10 cellular contexts compared by ENCODE assay signal in genomic region chr2:54575379-54575888, GRCh38.
DNase-seq lines count a peak whose midpoint lies in the region; ATAC-seq and TF ChIP-seq lines count a peak whose summit lies in the region.
"Had no signal": no experiment of that assay in that cellular context is flagged by ENCODE, and none has a peak within 500 bp of the region (broad histone marks: within the 10 kb centered on the region; RNA-seq: fewer than 3 reads in every experiment).

No MANE protein-coding gene starts in this region.

- no peak for TF ChIP-seq CTCF in activated CD8-positive, alpha-beta T cell treated with anti-CD3 and anti-CD28 coated beads for 36 hours (IDR thresholded peaks at IDR 0.05)
- TF ChIP-seq CTCF in fibroblast of pulmonary artery (IDR thresholded peaks at IDR 0.05; ENCODE audit: low read length, missing control alignments): no peak

- no peak overlapping the region for H3K4me3 ChIP-seq in fibroblast of pulmonary artery (replicated peaks; ENCODE audit: low read depth, low read length)

- H3K27ac Mint-ChIP-seq in activated CD8-positive, alpha-beta T cell treated with anti-CD3 and anti-CD28 coated beads for 36 hours: peak overlapping the region; percentile 96
- peak overlapping the region; percentile 99 for H3K27ac Mint-ChIP-seq in stimulated activated naive CD8-positive, alpha-beta T cell treated with anti-CD3 and anti-CD28 coated beads, Interleukin-15, amount 100 ng/mL, for 72 hours

- peaks cover 97% of the 10 kb centered on the region for H3K4me1 Mint-ChIP-seq in activated CD8-positive, alpha-beta T cell treated with anti-CD3 and anti-CD28 coated beads for 36 hours (ENCODE audit: low read depth)
- H3K4me1 Mint-ChIP-seq in stimulated activated naive CD8-positive, alpha-beta T cell treated with anti-CD3 and anti-CD28 coated beads, Interleukin-15, amount 100 ng/mL, for 72 hours: peaks cover 100% of the 10 kb centered on the region

- intact Hi-C loops in activated CD8-positive, alpha-beta T cell treated with anti-CD3 and anti-CD28 coated beads for 36 hours (cut with micrococcal nuclease): loop anchor here (10.0 kb wide), 1 partner anchor 649 kb away; no protein-coding TSS in a partner anchor

- CTCF ChIA-PET in activated CD8-positive, alpha-beta T cell treated with anti-CD3 and anti-CD28 coated beads for 36 hours (lab: Charles Lee): interaction anchor here (0.7 to 3.6 kb wide), 8 partner anchors 12 to 91 kb away, joined by 3 to 24 read pairs (median 4); no protein-coding TSS in a partner anchor

- peak overlapping the region; percentile 43 for H3K4me3 Mint-ChIP-seq in activated CD8-positive, alpha-beta T cell treated with anti-CD3 and anti-CD28 coated beads for 36 hours
- H3K4me3 Mint-ChIP-seq in stimulated activated naive CD8-positive, alpha-beta T cell treated with anti-CD3 and anti-CD28 coated beads, Interleukin-15, amount 100 ng/mL, for 72 hours: peak overlapping the region; percentile 76 to 84

- peaks cover 27% of the 10 kb centered on the region for H3K36me3 Mint-ChIP-seq in activated CD8-positive, alpha-beta T cell treated with anti-CD3 and anti-CD28 coated beads for 36 hours (ENCODE audit: low read depth)

- no peak for ATAC-seq in activated CD8-positive, alpha-beta T cell treated with anti-CD3 and anti-CD28 coated beads for 36 hours
- peak; percentile 2 for ATAC-seq in stimulated activated naive CD8-positive, alpha-beta T cell treated with anti-CD3 and anti-CD28 coated beads, Interleukin-15, amount 100 ng/mL, for 72 hours
- ATAC-seq in GM18867 (IDR thresholded peaks at IDR 0.05; ENCODE audit: unreplicated experiment): no peak
- ATAC-seq in GM18511 (IDR thresholded peaks at IDR 0.05; ENCODE audit: unreplicated experiment): no peak
- ATAC-seq in HG02642 (IDR thresholded peaks at IDR 0.05; ENCODE audit: poor library complexity, unreplicated experiment): no peak

- POLR2A ChIA-PET in activated CD8-positive, alpha-beta T cell treated with anti-CD3 and anti-CD28 coated beads for 36 hours (lab: Charles Lee): interaction anchor here (0.6 to 9.1 kb wide), 10 partner anchors 10 to 29 kb away, joined by 3 to 100 read pairs (median 4); no protein-coding TSS in a partner anchor

- H3K9me3 Mint-ChIP-seq in activated CD8-positive, alpha-beta T cell treated with anti-CD3 and anti-CD28 coated beads for 36 hours: peaks cover 5% of the 10 kb centered on the region
- H3K9me3 Mint-ChIP-seq in stimulated activated naive CD8-positive, alpha-beta T cell treated with anti-CD3 and anti-CD28 coated beads, Interleukin-15, amount 100 ng/mL, for 72 hours: peaks cover 0 to 10% of the 10 kb centered on the region in 2 donors

- no peaks in the 10 kb centered on the region for H3K27me3 Mint-ChIP-seq in activated CD8-positive, alpha-beta T cell treated with anti-CD3 and anti-CD28 coated beads for 36 hours
- no peaks in the 10 kb centered on the region for H3K27me3 Mint-ChIP-seq in stimulated activated naive CD8-positive, alpha-beta T cell treated with anti-CD3 and anti-CD28 coated beads, Interleukin-15, amount 100 ng/mL, for 72 hours

- DNase-seq in activated CD8-positive, alpha-beta memory T cell treated with anti-CD3 and anti-CD28 coated beads for 24 hours: peak; percentile 71
- no peak for DNase-seq in activated CD8-positive, alpha-beta memory T cell treated with anti-CD3 and anti-CD28 coated beads, Interleukin-2, amount 50 U/mL, for 4 hours
- DNase-seq in activated CD8-positive, alpha-beta T cell treated with anti-CD3 and anti-CD28 coated beads for 36 hours: peak; percentile 67
- DNase-seq in fibroblast of pulmonary artery (ENCODE audit: low read depth): peak; percentile 69
- peak; percentile 42 to 59 for DNase-seq in stimulated activated naive CD8-positive, alpha-beta T cell treated with anti-CD3 and anti-CD28 coated beads, Interleukin-15, amount 100 ng/mL, for 72 hours
- DNase-seq: activated CD4-positive, CD25-positive, alpha-beta regulatory T cell treated with anti-CD3 and anti-CD28 coated beads, Interleukin-2, amount 50 U/mL, for 72 hours; NCI-H187 had no signal
